17 cellular contexts compared by ENCODE assay signal in genomic region chr13:19834704-19835103, GRCh38. TPM values are rescaled to one million over a fixed set of nuclear protein-coding genes. Genes with fewer than 3 reads are reported as not detected.
A peak's percentile ranks its signal among the peaks of the same experiment; 100 is the strongest.
DNase-seq lines count a peak whose midpoint lies in the region; ATAC-seq and TF ChIP-seq lines count a peak whose summit lies in the region.
"Had no signal": no experiment of that assay in that cellular context is flagged by ENCODE, and none has a peak within 500 bp of the region (broad histone marks: within the 10 kb centered on the region; RNA-seq: fewer than 3 reads in every experiment).

No MANE protein-coding gene starts in this region.

- H3K4me3 Mint-ChIP-seq in activated T-cell treated with anti-CD3 and anti-CD28 coated beads, Interleukin-2, amount 50 U/mL, for 24 hours = no peak overlapping the region
- no peak overlapping the region for H3K4me3 Mint-ChIP-seq in activated T-cell treated with anti-CD3 and anti-CD28 coated beads, Interleukin-2, amount 50 U/mL, for 72 hours
- no peak overlapping the region for H3K4me3 Mint-ChIP-seq in nephron progenitor cell
- H3K4me3 Mint-ChIP-seq in Caco-2 (ENCODE audit: unreplicated experiment) = no peak overlapping the region
- H3K4me3 Mint-ChIP-seq: CD14-positive monocyte; CD4-positive, alpha-beta memory T cell; H9 had no signal

- H3K9me3 ChIP-seq in right cardiac atrium (ENCODE audit: control insufficient read depth, low read length) (no peaks in the 10 kb centered on the region), left ventricle myocardium inferior (replicated peaks) (no peaks in the 10 kb centered on the region), Caco-2 (no peaks in the 10 kb centered on the region)
- H3K9me3 ChIP-seq: A549, BLaER1 had no signal

- H3K27ac ChIP-seq in right cardiac atrium (ENCODE audit: low read length) (no peak overlapping the region), left ventricle myocardium inferior (replicated peaks) (no peak overlapping the region)
- H3K27ac ChIP-seq: 22Rv1, A549, BLaER1 had no signal

- H3K4me1 Mint-ChIP-seq in activated T-cell treated with anti-CD3 and anti-CD28 coated beads, Interleukin-2, amount 50 U/mL, for 24 hours (ENCODE audit: low read depth) = peaks cover 6% of the 10 kb centered on the region
- peaks cover 10% of the 10 kb centered on the region for H3K4me1 Mint-ChIP-seq in activated T-cell treated with anti-CD3 and anti-CD28 coated beads, Interleukin-2, amount 50 U/mL, for 72 hours (ENCODE audit: low read depth)
- H3K4me1 Mint-ChIP-seq in nephron progenitor cell (no peaks in the 10 kb centered on the region), Caco-2 (ENCODE audit: low read depth, unreplicated experiment) (no peaks in the 10 kb centered on the region)
- H3K4me1 Mint-ChIP-seq: CD14-positive monocyte, H9 had no signal

- TF ChIP-seq CTCF in left ventricle myocardium inferior (IDR thresholded peaks at IDR 0.05; ENCODE audit: borderline replicate concordance) (no peak), nephron progenitor cell (IDR thresholded peaks at IDR 0.05) (no peak), Caco-2 (IDR thresholded peaks at IDR 0.05; ENCODE audit: insufficient read depth in 1 of 2, low read depth in 1 of 2, low read length in 1 of 2, severe bottlenecking in 1 of 2, unreplicated experiment in 1 of 2) (no peak)

- H3K36me3 ChIP-seq in left ventricle myocardium inferior (peaks cover 80% of the 10 kb centered on the region), Caco-2 (ENCODE audit: control insufficient read depth, insufficient read depth, low read length) (no peaks in the 10 kb centered on the region)

- no TSS peak for BruUV-seq in Caco-2 (replicated peaks; lab: Mats Ljungman, UMichigan)

- POLR2A ChIA-PET in Caco-2 (lab: Charles Lee) = no interaction called here

- H3K4me3 ChIP-seq in right cardiac atrium (ENCODE audit: low read length) = no peak overlapping the region
- H3K4me3 ChIP-seq in left ventricle myocardium inferior = no peak overlapping the region
- H3K4me3 ChIP-seq in Caco-2 (ENCODE audit: low read depth, low read length) = no peak overlapping the region
- H3K4me3 ChIP-seq: A549, BLaER1, GM12878 had no signal

- H3K27me3 Mint-ChIP-seq in activated T-cell treated with anti-CD3 and anti-CD28 coated beads, Interleukin-2, amount 50 U/mL, for 24 hours = no peaks in the 10 kb centered on the region
- no peaks in the 10 kb centered on the region for H3K27me3 Mint-ChIP-seq in activated T-cell treated with anti-CD3 and anti-CD28 coated beads, Interleukin-2, amount 50 U/mL, for 72 hours (ENCODE audit: low read depth)
- H3K27me3 Mint-ChIP-seq in nephron progenitor cell (ENCODE audit: low read depth, poor library complexity) = no peaks in the 10 kb centered on the region
- no peaks in the 10 kb centered on the region for H3K27me3 Mint-ChIP-seq in Caco-2 (ENCODE audit: insufficient read depth, unreplicated experiment)
- H3K27me3 Mint-ChIP-seq: CD4-positive, alpha-beta memory T cell had no signal

- 79% methylated on average over 4 of the region's 4 CpGs for WGBS in right cardiac atrium

- H3K4me1 ChIP-seq in right cardiac atrium (ENCODE audit: control insufficient read depth, insufficient read depth, low read length) (no peaks in the 10 kb centered on the region), left ventricle myocardium inferior (peaks cover 19% of the 10 kb centered on the region), Caco-2 (no peaks in the 10 kb centered on the region)
- H3K4me1 ChIP-seq: A549 had no signal

- no peaks in the 10 kb centered on the region for H3K27me3 ChIP-seq in right cardiac atrium (ENCODE audit: control insufficient read depth, insufficient read depth)
- H3K27me3 ChIP-seq in left ventricle myocardium inferior (ENCODE audit: low read depth) = no peaks in the 10 kb centered on the region
- no peaks in the 10 kb centered on the region for H3K27me3 ChIP-seq in Caco-2 (replicated peaks; ENCODE audit: control insufficient read depth, insufficient read depth, low read length)
- H3K27me3 ChIP-seq: BLaER1 had no signal

- no peak for DNase-seq in activated T-cell treated with anti-CD3 and anti-CD28 coated beads, Interleukin-2, amount 50 U/mL, for 24 hours
- no peak for DNase-seq in activated T-cell treated with anti-CD3 and anti-CD28 coated beads, Interleukin-2, amount 50 U/mL, for 72 hours
- peak in 2 of 3 donors; percentile 44 to 65 for DNase-seq in right cardiac atrium
- no peak for DNase-seq in left ventricle myocardium inferior
- DNase-seq in nephron progenitor cell = no peak
- no peak for DNase-seq in GF-D8 (lab: John Stamatoyannopoulos, UW)
- no peak for DNase-seq in putamen (ENCODE audit: low spot score)
- DNase-seq in Caco-2 = no peak
- DNase-seq: Calu3; CD4-positive, alpha-beta memory T cell; DMS79 treated with DMSO at 0.1 percent for 48 hours; H9 had no signal

- CTCF ChIA-PET in Caco-2 (lab: Charles Lee) = no interaction called here

- H3K27ac Mint-ChIP-seq in activated T-cell treated with anti-CD3 and anti-CD28 coated beads, Interleukin-2, amount 50 U/mL, for 24 hours = peak overlapping the region; percentile 22
- no peak overlapping the region for H3K27ac Mint-ChIP-seq in activated T-cell treated with anti-CD3 and anti-CD28 coated beads, Interleukin-2, amount 50 U/mL, for 72 hours
- H3K27ac Mint-ChIP-seq in nephron progenitor cell (peak overlapping the region; percentile 21), Caco-2 (ENCODE audit: unreplicated experiment) (no peak overlapping the region)
- H3K27ac Mint-ChIP-seq: CD4-positive, alpha-beta memory T cell had no signal

- no peaks in the 10 kb centered on the region for H3K9me3 Mint-ChIP-seq in activated T-cell treated with anti-CD3 and anti-CD28 coated beads, Interleukin-2, amount 50 U/mL, for 24 hours
- H3K9me3 Mint-ChIP-seq in activated T-cell treated with anti-CD3 and anti-CD28 coated beads, Interleukin-2, amount 50 U/mL, for 72 hours = no peaks in the 10 kb centered on the region
- no peaks in the 10 kb centered on the region for H3K9me3 Mint-ChIP-seq in nephron progenitor cell
- H3K9me3 Mint-ChIP-seq in Caco-2 (ENCODE audit: unreplicated experiment) = no peaks in the 10 kb centered on the region
- H3K9me3 Mint-ChIP-seq: CD14-positive monocyte; CD4-positive, alpha-beta memory T cell; H9 had no signal

- intact Hi-C loops in right cardiac atrium (cut with DNase I) = no loop called here
- intact Hi-C loops in left ventricle myocardium inferior (cut with micrococcal nuclease) = no loop called here
- intact Hi-C loops in Caco-2 (cut with micrococcal nuclease; ENCODE audit: unreplicated experiment) = no loop called here

- H3K36me3 Mint-ChIP-seq in activated T-cell treated with anti-CD3 and anti-CD28 coated beads, Interleukin-2, amount 50 U/mL, for 24 hours (ENCODE audit: low read depth) = peaks cover 84% of the 10 kb centered on the region
- H3K36me3 Mint-ChIP-seq in activated T-cell treated with anti-CD3 and anti-CD28 coated beads, Interleukin-2, amount 50 U/mL, for 72 hours (ENCODE audit: insufficient read depth in 2 of 2) = peaks cover 3 to 26% of the 10 kb centered on the region in 2 donors
- H3K36me3 Mint-ChIP-seq in nephron progenitor cell (ENCODE audit: low read depth) (peaks cover 74% of the 10 kb centered on the region), Caco-2 (ENCODE audit: insufficient read depth, unreplicated experiment) (peaks cover 47% of the 10 kb centered on the region)

- ATAC-seq in activated T-cell treated with anti-CD3 and anti-CD28 coated beads, Interleukin-2, amount 50 U/mL, for 72 hours (replicated peaks in 1 of 2) = no peak
- peak in 1 of 2 donors; percentile 64 for ATAC-seq in right cardiac atrium
- ATAC-seq: A549, GM12878 had no signal

RNA-seq across cellular contexts. Expression of gene ZMYM5, which starts 28.7 kb away (rescaled TPM):
- 10 to 100 TPM; 23.6 to 29.0 TPM for total RNA-seq in activated T-cell treated with anti-CD3 and anti-CD28 coated beads, Interleukin-2, amount 50 U/mL, for 72 hours
- 10 to 100 TPM in 1 of 4 donors, 1 to 10 TPM in 3; 7.7 to 12.7 (median 8.5) TPM for total RNA-seq in right cardiac atrium
- 6.7 TPM for polyA plus RNA-seq in right cardiac atrium
- total RNA-seq in left ventricle myocardium inferior = 7.5 TPM
- 15.5 and 16.7 TPM in 2 replicates for total RNA-seq in Caco-2 (2022)

RNA-seq across cellular contexts. Expression of gene PSPC1, which starts 52.0 kb away (rescaled TPM):
- total RNA-seq in activated T-cell treated with anti-CD3 and anti-CD28 coated beads, Interleukin-2, amount 50 U/mL, for 72 hours = 10 to 100 TPM; 51.0 to 52.7 TPM
- total RNA-seq in right cardiac atrium (10 to 100 TPM; 26.9 to 29.1 (median 28.5) TPM), left ventricle myocardium inferior (25.3 TPM), Caco-2 (2022) (123 and 124 TPM in 2 replicates)
- polyA plus RNA-seq in right cardiac atrium = 25.4 TPM

Comparison
In these comparisons a context has a peak if more than half of its experiments do, and no peak if none do; other contexts are left out.
1. DNase-seq: peak in right cardiac atrium (2 of 3); none in activated T-cell treated with anti-CD3 and anti-CD28 coated beads, Interleukin-2, amount 50 U/mL, for 24 hours (single experiment), activated T-cell treated with anti-CD3 and anti-CD28 coated beads, Interleukin-2, amount 50 U/mL, for 72 hours (0 of 2), left ventricle myocardium inferior (single experiment), nephron progenitor cell (single experiment), GF-D8 (single experiment), putamen (single experiment) and Caco-2 (0 of 2).
2. H3K27ac Mint-ChIP-seq: peak in activated T-cell treated with anti-CD3 and anti-CD28 coated beads, Interleukin-2, amount 50 U/mL, for 24 hours (single experiment) and nephron progenitor cell (single experiment); none in activated T-cell treated with anti-CD3 and anti-CD28 coated beads, Interleukin-2, amount 50 U/mL, for 72 hours (single experiment) and Caco-2 (single experiment).